ENCODE assay signal across 8 cellular contexts in genomic region chr13:113029487-113030258, GRCh38.
DNase-seq lines count a peak whose midpoint lies in the region; ATAC-seq and TF ChIP-seq lines count a peak whose summit lies in the region.

No MANE protein-coding gene starts in this region.

- H3K4me1 ChIP-seq in DOHH2 (ENCODE audit: control insufficient read depth, low read length) (no peaks in the 10 kb centered on the region), psoas muscle (no peaks in the 10 kb centered on the region)

- H3F3A ChIP-seq in DOHH2 (ENCODE audit: control insufficient read depth, insufficient read depth) = no peaks in the 10 kb centered on the region

- H3K27me3 ChIP-seq in DOHH2 (ENCODE audit: control insufficient read depth, low read length) (no peaks in the 10 kb centered on the region), psoas muscle (ENCODE audit: insufficient read depth in 3 of 3, low read length in 2 of 3) (no peaks in the 10 kb centered on the region)

- H3K9me2 ChIP-seq in DOHH2 (replicated peaks; ENCODE audit: control insufficient read depth, low read length) = no peaks in the 10 kb centered on the region

- TF ChIP-seq POLR2A in erythroblast (IDR thresholded peaks at IDR 0.05; ENCODE audit: low read length) = no peak

- DNase-seq in Kasumi-1 (lab: John Stamatoyannopoulos, UW) = peak; percentile 15 to 30
- peak; percentile 85 for DNase-seq in activated CD8-positive, alpha-beta memory T cell treated with anti-CD3 and anti-CD28 coated beads for 24 hours
- peak; percentile 13 to 52 for DNase-seq in erythroblast (lab: John Stamatoyannopoulos, UW)
- no peak for DNase-seq in psoas muscle
- DNase-seq in putamen (ENCODE audit: low spot score) = no peak

- ATAC-seq in psoas muscle = no peak
- no peak for ATAC-seq in GM18502 (IDR thresholded peaks at IDR 0.05; ENCODE audit: poor library complexity, unreplicated experiment)
- ATAC-seq in HG03139 (IDR thresholded peaks at IDR 0.05; ENCODE audit: unreplicated experiment) = no peak

- H3K36me3 ChIP-seq in DOHH2 (ENCODE audit: control insufficient read depth, low read length) (no peaks in the 10 kb centered on the region), psoas muscle (ENCODE audit: insufficient read depth in 1 of 2, low read depth in 1 of 2) (no peaks in the 10 kb centered on the region)

- no peaks in the 10 kb centered on the region for H4K20me1 ChIP-seq in DOHH2 (ENCODE audit: control insufficient read depth, insufficient read depth, low read depth, low read length)

- H3K9me3 ChIP-seq in DOHH2 (ENCODE audit: control insufficient read depth, insufficient read depth, low read length) (peaks cover 16% of the 10 kb centered on the region), psoas muscle (no peaks in the 10 kb centered on the region)

- intact Hi-C loops in psoas muscle (cut with DNase I) = loop anchor here (5.0 to 10.0 kb wide), 4 partner anchors 53 to 365 kb away; partner anchors contain the start of genes CUL4A (in 1 of the 2) and PCID2 (in 1 of the 2)

- H3K4me2 ChIP-seq in DOHH2 (ENCODE audit: low read length) = no peak overlapping the region

- H3K4me3 ChIP-seq in DOHH2 (ENCODE audit: low read length) (no peak overlapping the region), psoas muscle (no peak overlapping the region)

- peak; percentile 98 for TF ChIP-seq CTCF in DOHH2 (IDR thresholded peaks at IDR 0.05; ENCODE audit: low read depth, low read length, poor library complexity, severe bottlenecking)
- peak; percentile 55 for TF ChIP-seq CTCF in psoas muscle (IDR thresholded peaks at IDR 0.05)

- 32 to 38% (median 37%) methylated on average over 23 of the region's 23 CpGs for WGBS in psoas muscle, 3 donors

- H3K27ac ChIP-seq in DOHH2 (ENCODE audit: low read depth, low read length) = no peak overlapping the region
- no peak overlapping the region for H3K27ac ChIP-seq in psoas muscle

- no peaks in the 10 kb centered on the region for H3K79me2 ChIP-seq in DOHH2 (ENCODE audit: control insufficient read depth, low read length)

Comparison
In these comparisons a context has a peak if more than half of its experiments do, and no peak if none do; other contexts are left out.
1. DNase-seq: peak in Kasumi-1 (2 of 2), activated CD8-positive, alpha-beta memory T cell treated with anti-CD3 and anti-CD28 coated beads for 24 hours (single experiment) and erythroblast (2 of 2); none in psoas muscle (0 of 2) and putamen (single experiment).